1 cellular context compared by ENCODE assay signal in the genomic region with DNA sequence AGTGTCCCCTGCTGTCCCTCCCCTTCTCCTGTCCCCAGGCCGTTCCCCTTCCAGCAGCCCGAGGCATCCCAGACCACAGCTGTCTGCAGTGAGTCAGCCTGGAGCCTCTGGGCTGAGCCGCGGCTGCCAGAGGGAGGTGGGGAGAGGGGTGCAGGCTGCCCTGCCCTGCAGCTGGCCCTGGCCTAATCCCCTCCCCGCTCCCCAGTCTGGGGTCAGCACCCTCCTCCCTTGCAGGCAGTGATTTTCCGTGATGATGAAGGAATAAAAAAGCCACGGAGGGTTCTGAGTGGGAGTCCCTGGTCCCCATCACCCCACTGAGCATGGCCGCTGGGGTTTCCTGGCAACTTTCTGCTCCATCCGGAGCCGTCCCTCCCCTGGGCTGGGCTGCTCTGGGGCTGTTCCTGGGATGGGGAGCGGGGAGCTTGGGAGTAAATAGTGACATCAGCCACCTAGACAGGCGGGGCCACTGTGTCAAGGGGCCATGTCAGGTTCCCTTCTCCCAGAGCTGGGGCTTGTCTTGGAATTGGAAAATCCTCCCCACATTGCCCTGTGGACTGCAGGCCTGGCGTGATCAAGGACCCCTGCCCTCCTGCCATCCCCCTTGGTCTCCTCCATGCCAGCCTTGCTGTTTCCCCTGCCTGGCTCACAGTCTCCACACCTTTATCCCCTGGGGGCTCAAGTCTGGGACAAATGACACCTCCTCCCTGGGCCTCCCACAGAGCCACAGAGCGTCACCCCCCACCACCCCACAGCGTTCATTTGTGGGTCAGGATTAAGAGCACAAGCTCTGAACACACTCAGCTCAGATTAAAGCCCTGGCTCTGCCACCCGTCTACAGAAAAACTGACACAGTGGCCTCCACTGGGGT.
A peak's percentile ranks its signal among the peaks of the same experiment; 100 is the strongest.
TF ChIP-seq lines count a peak whose summit lies in the region.

No MANE protein-coding gene starts in this region.

TF ChIP-seq in HEK293, 187 proteins besides CTCF, POLR2A, EP300 and RAD21 (continued from another document):
- TF ChIP-seq ZIC2 (tag by site-specific recombination; IDR thresholded peaks at IDR 0.05): peak; percentile 82
TF ChIP-seq in HEK293: peak in this region for 37.
